Comparison of ENCODE assay signal across 1 cellular context in genomic region chr17:5161793-5162192, GRCh38. TPM values are rescaled to one million over a fixed set of nuclear protein-coding genes. Genes with fewer than 3 reads are reported as not detected.
"Had no signal": no experiment of that assay in that cellular context is flagged by ENCODE, and none has a peak within 500 bp of the region (broad histone marks: within the 10 kb centered on the region; RNA-seq: fewer than 3 reads in every experiment).

No MANE protein-coding gene starts in this region.

RNA-seq across cellular contexts. Expression of gene USP6, which starts 46.0 kb away (rescaled TPM):
- polyA plus RNA-seq: SK-N-SH had no signal
